ENCODE assay signal across 1 cellular context in genomic region chr5:41903892-41904799, GRCh38.
TF ChIP-seq lines count a peak whose summit lies in the region.

TSS of gene RIMOC1 (plus strand) at chr5:41904344. CDS start at chr5:41904368, 24 bp downstream.

TF ChIP-seq in K562, 482 proteins besides CTCF, POLR2A, EP300 and RAD21 (continued from another document and continues in another):
- peak; percentile 36; the same call in 1 of the 2 replicates for TF ChIP-seq TSHZ1 (CRISPR knock-in tag; IDR thresholded peaks at IDR 0.05)
- peak; percentile 58; the same call in 1 of the 2 replicates for TF ChIP-seq ZNF324 (CRISPR knock-in tag; IDR thresholded peaks at IDR 0.05)
- TF ChIP-seq PHF21A (IDR thresholded peaks at IDR 0.05; ENCODE audit: borderline replicate concordance, low read depth) = 0 out of 2 replicates have a peak, but pooled peaks have one; percentile 51
- TF ChIP-seq MBD2 (IDR thresholded peaks at IDR 0.05; ENCODE audit: borderline replicate concordance, low read depth) = peak; percentile 91
- 0 out of 2 replicates have a peak, but pooled peaks have one; percentile 22 for TF ChIP-seq MIER1 (IDR thresholded peaks at IDR 0.05; ENCODE audit: low read depth)
- no peak for TF ChIP-seq RBM39 (optimal IDR thresholded peaks at IDR 0.05; ENCODE audit: low read depth, low read length)
- TF ChIP-seq CSDE1 (IDR thresholded peaks at IDR 0.05) = peak in 1 of 2 experiments; percentile 78; a peak in 2 of 4 replicates
- TF ChIP-seq ATF7 (IDR thresholded peaks at IDR 0.05) = peak; percentile 97
- TF ChIP-seq HMBOX1 (IDR thresholded peaks at IDR 0.05) = no peak; the same call in 1 of the 2 replicates
- TF ChIP-seq ZBTB1 (CRISPR knock-in tag; IDR thresholded peaks at IDR 0.05; ENCODE audit: borderline replicate concordance, low read depth) = no peak; the same call in 1 of the 2 replicates
- peak; percentile 92 for TF ChIP-seq ATF6 (CRISPR knock-in tag; IDR thresholded peaks at IDR 0.05)
- TF ChIP-seq GTF2B (IDR thresholded peaks at IDR 0.05; ENCODE audit: extremely low read depth, insufficient read length) = peak; percentile 62
- peak; percentile 94 for TF ChIP-seq NR4A1 (CRISPR knock-in tag; IDR thresholded peaks at IDR 0.05)
- TF ChIP-seq NR4A1 (tag; IDR thresholded peaks at IDR 0.05) = no peak
- TF ChIP-seq TRIM24 (IDR thresholded peaks at IDR 0.05) = peak; percentile 52 to 64; a peak in 3 of 4 replicates
- TF ChIP-seq NFRKB (IDR thresholded peaks at IDR 0.05; ENCODE audit: low read depth) = peak; percentile 94
- TF ChIP-seq NRF1 (conservative IDR thresholded peaks at IDR 0.05 in 1 of 2, IDR thresholded peaks at IDR 0.05 in 1 of 2) = peak; percentile 75 to 77
- peak; percentile 69; the same call in 1 of the 2 replicates for TF ChIP-seq STAT6 (CRISPR knock-in tag; IDR thresholded peaks at IDR 0.05)
- peak; percentile 57; the same call in 1 of the 2 replicates for TF ChIP-seq E2F1 (CRISPR knock-in tag; IDR thresholded peaks at IDR 0.05)
- no peak for TF ChIP-seq YBX1 (IDR thresholded peaks at IDR 0.05)
- peak; percentile 87; the same call in 1 of the 2 replicates for TF ChIP-seq HBP1 (CRISPR knock-in tag; IDR thresholded peaks at IDR 0.05)
- peak; percentile 92; the same call in 1 of the 2 replicates for TF ChIP-seq NR1H2 (CRISPR knock-in tag; IDR thresholded peaks at IDR 0.05)
- peak; percentile 77 to 96 (median 93) for TF ChIP-seq YY1 (IDR thresholded peaks at IDR 0.05; ENCODE audit: borderline replicate concordance in 1 of 3, control insufficient read depth in 1 of 3, extremely low read depth in 1 of 3, insufficient read depth in 3 of 3, insufficient read length in 1 of 3, insufficient replicate concordance in 2 of 3, low read depth in 1 of 3, low read length in 2 of 3)
- peak; percentile 94 for TF ChIP-seq ZBTB26 (CRISPR knock-in tag; IDR thresholded peaks at IDR 0.05)
- peak; percentile 99 for TF ChIP-seq USF2 (CRISPR knock-in tag; IDR thresholded peaks at IDR 0.05)
- TF ChIP-seq WHSC1 (IDR thresholded peaks at IDR 0.05; ENCODE audit: low read length) = no peak
- TF ChIP-seq ATF1 (CRISPR knock-in tag; IDR thresholded peaks at IDR 0.05) = peak; percentile 59
- TF ChIP-seq ATF1 (tag; IDR thresholded peaks at IDR 0.05) = peak; percentile 98
- 0 out of 2 replicates have a peak, but pooled peaks have one; percentile 60 for TF ChIP-seq ZNF165 (CRISPR knock-in tag; IDR thresholded peaks at IDR 0.05; ENCODE audit: borderline replicate concordance)
- TF ChIP-seq ZNF512 (tag; IDR thresholded peaks at IDR 0.05) = no peak
- TF ChIP-seq TFAP4 (CRISPR knock-in tag; IDR thresholded peaks at IDR 0.05; ENCODE audit: borderline replicate concordance) = peak; percentile 99
- TF ChIP-seq MECOM (CRISPR knock-in tag; IDR thresholded peaks at IDR 0.05) = no peak
- TF ChIP-seq PHF20 (IDR thresholded peaks at IDR 0.05; ENCODE audit: partially characterized antibody) = peak; percentile 99
- 0 out of 2 replicates have a peak, but pooled peaks have one; percentile 35 for TF ChIP-seq ZFPM2 (CRISPR knock-in tag; IDR thresholded peaks at IDR 0.05)
- peak; percentile 87 for TF ChIP-seq RB1 (IDR thresholded peaks at IDR 0.05; ENCODE audit: low read depth)
- no peak for TF ChIP-seq BCLAF1 (IDR thresholded peaks at IDR 0.05; ENCODE audit: borderline replicate concordance in 1 of 2, control insufficient read depth in 1 of 2, low read depth in 2 of 2, low read length in 1 of 2)
